8 cellular contexts compared by ENCODE assay signal in genomic region chr4:3074846-3075651, GRCh38. TPM values are rescaled to one million over a fixed set of nuclear protein-coding genes. Genes with fewer than 3 reads are reported as not detected.
DNase-seq lines count a peak whose midpoint lies in the region; ATAC-seq, FAIRE-seq and TF ChIP-seq lines count a peak whose summit lies in the region.

No MANE protein-coding gene starts in this region.

- peaks cover 10 to 15% of the 10 kb centered on the region in 2 experiments for H4K20me1 ChIP-seq in H1 (replicated peaks in 1 of 2; ENCODE audit: control insufficient read depth in 1 of 2, insufficient read depth in 2 of 2, low read length in 2 of 2)

- no peak overlapping the region; the same call in 1 of the 2 replicates for H2AFZ ChIP-seq in H1 (ENCODE audit: low read length)

- peak overlapping the region; percentile 24; the same call in 1 of the 2 replicates for H2BK5ac ChIP-seq in H1 (ENCODE audit: low read depth, low read length)

- no peaks in the 10 kb centered on the region for H3K9me3 Mint-ChIP-seq in activated CD8-positive, alpha-beta T cell treated with anti-CD3 and anti-CD28 coated beads for 36 hours
- H3K9me3 Mint-ChIP-seq in stimulated activated memory B cell treated with anti-CD40 and anti-IgM and Interleukin-4, amounts not matched to agents 10 μg/mL and 1 μg/mL and 100 μg/mL, for 72 hours, result no peaks in the 10 kb centered on the region

- no peak overlapping the region for H3K23ac ChIP-seq in H1 (ENCODE audit: insufficient read length)

- H2BK120ac ChIP-seq in H1 (replicated peaks; ENCODE audit: low read depth, low read length), result no peak overlapping the region

- peaks cover 31% of the 10 kb centered on the region for H3K4me1 Mint-ChIP-seq in activated CD8-positive, alpha-beta T cell treated with anti-CD3 and anti-CD28 coated beads for 36 hours (ENCODE audit: low read depth)
- H3K4me1 Mint-ChIP-seq in stimulated activated memory B cell treated with anti-CD40 and anti-IgM and Interleukin-4, amounts not matched to agents 10 μg/mL and 1 μg/mL and 100 μg/mL, for 72 hours, result peaks cover 50% of the 10 kb centered on the region

- H3K18ac ChIP-seq in H1 (ENCODE audit: extremely low read depth, low read length), result no peak overlapping the region; the same call in 1 of the 2 replicates

- H3K27me3 ChIP-seq in H1 (replicated peaks in 1 of 4; ENCODE audit: control insufficient read depth in 3 of 4, extremely low read depth in 1 of 4, insufficient read depth in 3 of 4, low read length in 3 of 4) (no peaks in the 10 kb centered on the region), mononuclear cell (ENCODE audit: insufficient read depth, low read length) (no peaks in the 10 kb centered on the region)

- no peak overlapping the region for H2BK20ac ChIP-seq in H1 (ENCODE audit: low read length)

- H3K9me3 ChIP-seq in ES-I3 (ENCODE audit: control insufficient read depth, insufficient read depth, low read length) (no peaks in the 10 kb centered on the region), H1 (ENCODE audit: insufficient read depth in 2 of 2, low read depth in 1 of 2, low read length in 1 of 2) (no peaks in the 10 kb centered on the region), mononuclear cell (ENCODE audit: low read depth, low read length) (no peaks in the 10 kb centered on the region)

- H3K9ac ChIP-seq in ES-I3 (ENCODE audit: low read depth, low read length), result peak overlapping the region; percentile 89
- peak overlapping the region; percentile 82 to 89 (median 84) for H3K9ac ChIP-seq in H1 (replicated peaks in 1 of 4; ENCODE audit: extremely low read depth in 1 of 4, low read depth in 3 of 4, low read length in 3 of 4)

- CTCF ChIA-PET in activated CD8-positive, alpha-beta T cell treated with anti-CD3 and anti-CD28 coated beads for 36 hours (lab: Charles Lee), result no interaction called here
- CTCF ChIA-PET in H1 (lab: Charles Lee; ENCODE audit: partially characterized antibody), result interaction anchor here (2.0 kb wide), 1 partner anchor 28 kb away, joined by 5 read pairs; no protein-coding TSS in a partner anchor

- TF ChIP-seq RAD21 in H1 (IDR thresholded peaks at IDR 0.05 in 1 of 2, conservative IDR thresholded peaks at IDR 0.05 in 1 of 2; ENCODE audit: low read depth in 2 of 2, low read length in 2 of 2), result no peak

- intact Hi-C loops in activated CD8-positive, alpha-beta T cell treated with anti-CD3 and anti-CD28 coated beads for 36 hours (cut with micrococcal nuclease), result no loop called here

- H3K36me3 Mint-ChIP-seq in activated CD8-positive, alpha-beta T cell treated with anti-CD3 and anti-CD28 coated beads for 36 hours (ENCODE audit: low read depth), result peaks cover 1% of the 10 kb centered on the region
- peaks cover 26% of the 10 kb centered on the region for H3K36me3 Mint-ChIP-seq in stimulated activated memory B cell treated with anti-CD40 and anti-IgM and Interleukin-4, amounts not matched to agents 10 μg/mL and 1 μg/mL and 100 μg/mL, for 72 hours

- peaks cover 11% of the 10 kb centered on the region for H3K79me1 ChIP-seq in H1 (ENCODE audit: low read depth, low read length)

- H3K27ac ChIP-seq in H1 (ENCODE audit: low read depth, low read length), result peak overlapping the region; percentile 65; the same call in 1 of the 2 replicates

- no peak overlapping the region for H3K4ac ChIP-seq in H1 (replicated peaks; ENCODE audit: insufficient read length, low read depth, low read length)

- POLR2A ChIA-PET in activated CD8-positive, alpha-beta T cell treated with anti-CD3 and anti-CD28 coated beads for 36 hours (lab: Charles Lee), result interaction anchor here (0.6 to 1.5 kb wide), 6 partner anchors 9 to 140 kb away, joined by 3 to 5 read pairs (median 4); no protein-coding TSS in a partner anchor
- POLR2A ChIA-PET in H1 (lab: Charles Lee; ENCODE audit: partially characterized antibody), result interaction anchor here (0.6 to 1.7 kb wide), 8 partner anchors 8 to 459 kb away, joined by 3 to 4 read pairs (median 4); no protein-coding TSS in a partner anchor

- peak overlapping the region; percentile 77 for H3K56ac ChIP-seq in H1 (replicated peaks; ENCODE audit: insufficient read length, low read depth, low read length)

- H3K14ac ChIP-seq in H1 (ENCODE audit: insufficient read length), result no peak overlapping the region

- peak; percentile 12 for ATAC-seq in HG03097 (IDR thresholded peaks at IDR 0.05; ENCODE audit: low FRiP score, unreplicated experiment)
- no peak for ATAC-seq in activated CD8-positive, alpha-beta T cell treated with anti-CD3 and anti-CD28 coated beads for 36 hours
- ATAC-seq in stimulated activated memory B cell treated with anti-CD40 and anti-IgM and Interleukin-4, amounts not matched to agents 10 μg/mL and 1 μg/mL and 100 μg/mL, for 72 hours, result peak; percentile 10

- H3K36me3 ChIP-seq in ES-I3 (ENCODE audit: insufficient read depth, low read length) (no peaks in the 10 kb centered on the region), H1 (ENCODE audit: control insufficient read depth in 2 of 4, insufficient read depth in 4 of 4, low read length in 3 of 4) (no peaks in the 10 kb centered on the region)

- no peak for TF ChIP-seq CTCF in activated CD8-positive, alpha-beta T cell treated with anti-CD3 and anti-CD28 coated beads for 36 hours (IDR thresholded peaks at IDR 0.05)
- no peak for TF ChIP-seq CTCF in H1 (IDR thresholded peaks at IDR 0.05; ENCODE audit: control extremely low read depth in 1 of 3, insufficient read depth in 1 of 3, low read depth in 1 of 3, low read length in 3 of 3)

- 1% methylated on average over 21 of the region's 60 CpGs; no CpG with 5 or more reads in 1 of the 2 experiments for whole genome bisulfite sequencing in H1 (ENCODE audit: extremely low coverage in 1 of 2, insufficient coverage in 1 of 2, insufficient read length in 1 of 2, insufficient replicate concordance in 2 of 2, low coverage in 1 of 2, low lambda C conversion rate in 2 of 2, missing lambda C conversion rate in 1 of 2), 2 experiments

- no peak overlapping the region for H4K91ac ChIP-seq in H1 (replicated peaks; ENCODE audit: insufficient read length, low read length)

- peak overlapping the region; percentile 84 for H4K5ac ChIP-seq in H1 (ENCODE audit: insufficient read length, low read depth, low read length)

- peaks cover 19 to 45% of the 10 kb centered on the region in 2 experiments for H3K79me2 ChIP-seq in H1 (ENCODE audit: control insufficient read depth in 1 of 2, insufficient read depth in 2 of 2, low read length in 2 of 2)

- H3K4me1 ChIP-seq in ES-I3 (ENCODE audit: insufficient read depth, low read length) (peaks cover 9% of the 10 kb centered on the region; the same call in 1 of the 2 replicates), H1 (replicated peaks in 1 of 4; ENCODE audit: control insufficient read depth in 3 of 4, insufficient read depth in 4 of 4, low read length in 3 of 4) (peaks cover 2 to 5% (median 3%) of the 10 kb centered on the region in 4 experiments; a peak in 6 of 7 replicates), mononuclear cell (ENCODE audit: insufficient read depth, low read length) (peaks cover 56% of the 10 kb centered on the region)

- peak overlapping the region; percentile 99 for H4K8ac ChIP-seq in H1 (ENCODE audit: extremely low read depth, insufficient read depth, low read length)

- H3K27me3 Mint-ChIP-seq in activated CD8-positive, alpha-beta T cell treated with anti-CD3 and anti-CD28 coated beads for 36 hours, result no peaks in the 10 kb centered on the region
- no peaks in the 10 kb centered on the region for H3K27me3 Mint-ChIP-seq in stimulated activated memory B cell treated with anti-CD40 and anti-IgM and Interleukin-4, amounts not matched to agents 10 μg/mL and 1 μg/mL and 100 μg/mL, for 72 hours

- H3K27ac Mint-ChIP-seq in activated CD8-positive, alpha-beta T cell treated with anti-CD3 and anti-CD28 coated beads for 36 hours, result peak overlapping the region; percentile 90
- peak overlapping the region; percentile 84 for H3K27ac Mint-ChIP-seq in stimulated activated memory B cell treated with anti-CD40 and anti-IgM and Interleukin-4, amounts not matched to agents 10 μg/mL and 1 μg/mL and 100 μg/mL, for 72 hours

- no peak for FAIRE-seq in H1 (lab: Jason Lieb, UNC)

- peak overlapping the region; percentile 95 for H3K4me3 Mint-ChIP-seq in activated CD8-positive, alpha-beta T cell treated with anti-CD3 and anti-CD28 coated beads for 36 hours
- peak overlapping the region; percentile 93 for H3K4me3 Mint-ChIP-seq in stimulated activated memory B cell treated with anti-CD40 and anti-IgM and Interleukin-4, amounts not matched to agents 10 μg/mL and 1 μg/mL and 100 μg/mL, for 72 hours

- no peak for TF ChIP-seq EP300 in H1 (IDR thresholded peaks at IDR 0.05; ENCODE audit: borderline replicate concordance in 1 of 2, low read depth in 2 of 2, low read length in 2 of 2)

- H3K4me3 ChIP-seq in H1 (ENCODE audit: extremely low read depth in 1 of 4, insufficient read depth in 2 of 4, low read depth in 3 of 4, low read length in 4 of 4), result peak overlapping the region; percentile 77 to 91 (median 82)
- peak overlapping the region; percentile 63 for H3K4me3 ChIP-seq in mononuclear cell (ENCODE audit: low read length)

- no peak overlapping the region for H2BK15ac ChIP-seq in H1 (ENCODE audit: low read length)

- peak in 1 of 2 experiments; percentile 75; a peak in 2 of 3 replicates for TF ChIP-seq POLR2A in H1 (IDR thresholded peaks at IDR 0.05; ENCODE audit: control extremely low read depth in 1 of 2, low read depth in 2 of 2, low read length in 2 of 2)

- H3K4me2 ChIP-seq in H1 (ENCODE audit: insufficient read depth in 1 of 2, low read depth in 2 of 2, low read length in 2 of 2), result peak overlapping the region; percentile 69 to 93

- H2AK5ac ChIP-seq in H1 (ENCODE audit: low read depth, low read length), result no peak overlapping the region

- H3K23me2 ChIP-seq in H1 (ENCODE audit: low read depth, low read length), result peaks cover 9% of the 10 kb centered on the region

- DNase-seq in NCI-H748 (lab: John Stamatoyannopoulos, UW; ENCODE audit: unreplicated experiment) (peak; percentile 45), H1 (ENCODE audit: low read depth in 1 of 2, low spot score in 2 of 2) (peak; percentile 31 to 79), NCI-H187 treated with DMSO at 0.1 percent for 48 hours (lab: John Stamatoyannopoulos, UW) (no peak)
- peak; percentile 71 for DNase-seq in activated CD8-positive, alpha-beta T cell treated with anti-CD3 and anti-CD28 coated beads for 36 hours

- no peak overlapping the region for H2BK12ac ChIP-seq in H1 (ENCODE audit: low read depth, low read length)

RNA-seq across cellular contexts. Expression of gene HTT, which starts 0.6 kb away (rescaled TPM):
- total RNA-seq in activated CD8-positive, alpha-beta T cell treated with anti-CD3 and anti-CD28 coated beads for 36 hours, result 10 to 100 TPM; 54.2 to 56.5 TPM
- total RNA-seq in H1 (2021; fragmentation: NEBNext Ultra II Directional; extraction: Animal tissue kit (Norgen Biotek cat#: 25700)), result 65.4 and 71.0 TPM in 2 replicates
- 24.0 and 26.2 TPM in 2 replicates for polyA plus RNA-seq in H1 (2011; rRNA removed)
- polyA plus RNA-seq in H1 (2011; cell fraction: cytosol; rRNA removed), result 19.7 TPM
- polyA plus RNA-seq in H1 (2011; cell fraction: nucleus; rRNA removed), result 96.5 TPM
- 25.7 to 46.9 TPM (median 34.6 TPM) in 4 replicates for polyA plus RNA-seq in H1 (2012, experiment 1 of 2)
- polyA plus RNA-seq in H1 (2012, experiment 2 of 2), result 8.1 TPM
- 28.3 TPM for polyA plus RNA-seq in H1 (2013, experiment 1 of 2)
- polyA plus RNA-seq in H1 (2013, experiment 2 of 2), result 23.4 TPM
- polyA minus RNA-seq in H1 (2011; rRNA and poly(A)+ RNA removed), result 187 and 269 TPM in 2 replicates
- 98.7 TPM for polyA minus RNA-seq in H1 (2011; cell fraction: cytosol; rRNA and poly(A)+ RNA removed)
- polyA minus RNA-seq in H1 (2011; cell fraction: nucleus; rRNA and poly(A)+ RNA removed), result 173 TPM
- 96.2 TPM for total RNA-seq in mononuclear cell

RNA-seq across cellular contexts. Expression of gene HTT-AS, which starts 0.7 kb away (rescaled TPM):
- not detected for total RNA-seq in activated CD8-positive, alpha-beta T cell treated with anti-CD3 and anti-CD28 coated beads for 36 hours
- not detected in 2 replicates for total RNA-seq in H1 (2021; fragmentation: NEBNext Ultra II Directional; extraction: Animal tissue kit (Norgen Biotek cat#: 25700))
- polyA plus RNA-seq in H1 (2011; rRNA removed), result not detected in 2 replicates
- not detected for polyA plus RNA-seq in H1 (2011; cell fraction: cytosol; rRNA removed)
- polyA plus RNA-seq in H1 (2011; cell fraction: nucleus; rRNA removed), result not detected
- not detected in 4 replicates for polyA plus RNA-seq in H1 (2012, experiment 1 of 2)
- polyA plus RNA-seq in H1 (2012, experiment 2 of 2), result not detected
- not detected for polyA plus RNA-seq in H1 (2013, experiment 1 of 2)
- not detected for polyA plus RNA-seq in H1 (2013, experiment 2 of 2)
- not detected in 2 replicates for polyA minus RNA-seq in H1 (2011; rRNA and poly(A)+ RNA removed)
- not detected for polyA minus RNA-seq in H1 (2011; cell fraction: cytosol; rRNA and poly(A)+ RNA removed)
- polyA minus RNA-seq in H1 (2011; cell fraction: nucleus; rRNA and poly(A)+ RNA removed), result not detected
- total RNA-seq in mononuclear cell, result not detected
